1 cellular context compared by ENCODE assay signal in genomic region chr19:51354742-51355148, GRCh38.
TF ChIP-seq lines count a peak whose summit lies in the region.

No MANE protein-coding gene starts in this region.

TF ChIP-seq in HepG2, 621 proteins besides CTCF, POLR2A, EP300 and RAD21 (continued from another document and continues in another):
- TF ChIP-seq RNF219 (CRISPR knock-in tag; IDR thresholded peaks at IDR 0.05): no peak
- no peak for TF ChIP-seq MTA3 (CRISPR knock-in tag; IDR thresholded peaks at IDR 0.05)
- TF ChIP-seq HINFP (CRISPR knock-in tag; IDR thresholded peaks at IDR 0.05; ENCODE audit: low read depth): no peak
- no peak for TF ChIP-seq ZNF740 (CRISPR knock-in tag; IDR thresholded peaks at IDR 0.05)
- no peak for TF ChIP-seq ZNF510 (CRISPR knock-in tag; IDR thresholded peaks at IDR 0.05; ENCODE audit: low read depth)
- TF ChIP-seq MXI1 (IDR thresholded peaks at IDR 0.05; ENCODE audit: borderline replicate concordance, low read depth, low read length): peak; percentile 49; the same call in 1 of the 3 replicates
- TF ChIP-seq SNRNP70 (IDR thresholded peaks at IDR 0.05; ENCODE audit: low read depth, low read length): no peak
- peak; percentile 59; the same call in 1 of the 2 replicates for TF ChIP-seq HDAC1 (CRISPR knock-in tag; IDR thresholded peaks at IDR 0.05)
- TF ChIP-seq ZNF138 (CRISPR knock-in tag; IDR thresholded peaks at IDR 0.05; ENCODE audit: low read depth): no peak
- peak; percentile 94 for TF ChIP-seq SOX13 (IDR thresholded peaks at IDR 0.05)
- peak in 1 of 2 experiments; percentile 98; a peak in 2 of 4 replicates for TF ChIP-seq SOX13 (CRISPR knock-in tag; conservative IDR thresholded peaks at IDR 0.05 in 1 of 2, IDR thresholded peaks at IDR 0.05 in 1 of 2)
- TF ChIP-seq TMF1 (CRISPR knock-in tag; IDR thresholded peaks at IDR 0.05; ENCODE audit: low read depth): no peak
- TF ChIP-seq MAFF (IDR thresholded peaks at IDR 0.05; ENCODE audit: low read depth, low read length): no peak
- TF ChIP-seq ZBED4 (CRISPR knock-in tag; IDR thresholded peaks at IDR 0.05; ENCODE audit: borderline replicate concordance): no peak
- TF ChIP-seq ZNF12 (CRISPR knock-in tag; IDR thresholded peaks at IDR 0.05): no peak
- TF ChIP-seq ZBTB21 (CRISPR knock-in tag; IDR thresholded peaks at IDR 0.05): no peak
- no peak for TF ChIP-seq ZNF468 (CRISPR knock-in tag; IDR thresholded peaks at IDR 0.05)
- no peak for TF ChIP-seq ZNF552 (CRISPR knock-in tag; IDR thresholded peaks at IDR 0.05; ENCODE audit: borderline replicate concordance)
- no peak for TF ChIP-seq FUBP1 (CRISPR knock-in tag; IDR thresholded peaks at IDR 0.05; ENCODE audit: borderline replicate concordance)
- 0 out of 2 replicates have a peak, but pooled peaks have one; percentile 31 for TF ChIP-seq ELF1 (CRISPR knock-in tag; IDR thresholded peaks at IDR 0.05)
- TF ChIP-seq MIER3 (CRISPR knock-in tag; IDR thresholded peaks at IDR 0.05; ENCODE audit: borderline replicate concordance): no peak; the same call in 1 of the 2 replicates
- no peak for TF ChIP-seq SMAD3 (CRISPR knock-in tag; IDR thresholded peaks at IDR 0.05)
- peak; percentile 96 for TF ChIP-seq GFI1 (CRISPR knock-in tag; IDR thresholded peaks at IDR 0.05; ENCODE audit: borderline replicate concordance)
- TF ChIP-seq PRDM4 (CRISPR knock-in tag; IDR thresholded peaks at IDR 0.05; ENCODE audit: borderline replicate concordance): no peak
- TF ChIP-seq ZNF274 (CRISPR knock-in tag; IDR thresholded peaks at IDR 0.05): no peak
- TF ChIP-seq SMAD9 (CRISPR knock-in tag; IDR thresholded peaks at IDR 0.05): no peak
- TF ChIP-seq ZNF841 (CRISPR knock-in tag; IDR thresholded peaks at IDR 0.05; ENCODE audit: borderline replicate concordance): no peak
- no peak for TF ChIP-seq IKZF4 (CRISPR knock-in tag; IDR thresholded peaks at IDR 0.05; ENCODE audit: borderline replicate concordance, low read depth, not compliant biosample characterization)
- TF ChIP-seq KDM3A (CRISPR knock-in tag; IDR thresholded peaks at IDR 0.05; ENCODE audit: low read depth): no peak; the same call in 1 of the 2 replicates
- no peak for TF ChIP-seq SMARCE1 (IDR thresholded peaks at IDR 0.05; ENCODE audit: borderline replicate concordance)
- TF ChIP-seq ZNF839 (CRISPR knock-in tag; IDR thresholded peaks at IDR 0.05; ENCODE audit: borderline replicate concordance): no peak
- no peak; the same call in 1 of the 2 replicates for TF ChIP-seq ZNF335 (CRISPR knock-in tag; IDR thresholded peaks at IDR 0.05)
- TF ChIP-seq ZNF777 (CRISPR knock-in tag; IDR thresholded peaks at IDR 0.05): no peak
- TF ChIP-seq REPIN1 (CRISPR knock-in tag; IDR thresholded peaks at IDR 0.05; ENCODE audit: borderline replicate concordance, low read depth): no peak
- no peak for TF ChIP-seq HMGXB3 (CRISPR knock-in tag; IDR thresholded peaks at IDR 0.05; ENCODE audit: borderline replicate concordance)
- no peak for TF ChIP-seq ZNF574 (CRISPR knock-in tag; IDR thresholded peaks at IDR 0.05)
- TF ChIP-seq SNAI1 (CRISPR knock-in tag; IDR thresholded peaks at IDR 0.05; ENCODE audit: borderline replicate concordance): no peak
- TF ChIP-seq BRD4 (CRISPR knock-in tag; IDR thresholded peaks at IDR 0.05): no peak
- no peak for TF ChIP-seq ZFP36L1 (CRISPR knock-in tag; IDR thresholded peaks at IDR 0.05)
- TF ChIP-seq MAFG (CRISPR knock-in tag; IDR thresholded peaks at IDR 0.05): no peak
- TF ChIP-seq YY1 (IDR thresholded peaks at IDR 0.05; ENCODE audit: insufficient read depth, insufficient replicate concordance, low read depth, low read length): no peak
